In the genomic region with DNA sequence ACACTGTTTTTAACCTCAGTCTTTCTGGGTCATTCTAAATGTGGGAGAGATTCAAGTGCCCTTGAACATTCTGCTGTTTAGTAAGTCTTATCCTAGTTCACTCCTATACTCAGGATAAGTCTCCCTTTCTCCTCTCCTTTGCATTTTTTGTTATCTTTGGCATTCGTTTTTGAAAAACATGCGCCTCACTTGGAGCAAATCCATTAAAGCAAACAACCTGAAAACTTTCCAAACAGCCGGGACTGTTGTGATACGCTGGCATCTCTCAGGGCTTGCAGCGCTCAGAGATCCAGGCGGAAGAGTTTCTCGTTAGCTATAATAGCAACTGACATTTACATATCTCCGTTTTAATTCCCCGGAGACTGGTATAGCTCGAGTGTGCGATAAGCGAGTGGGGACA, we compare ENCODE assay signal across 13 cellular contexts.
DNase-seq lines count a peak whose midpoint lies in the region; FAIRE-seq and TF ChIP-seq lines count a peak whose summit lies in the region.
"Had no signal": no experiment of that assay in that cellular context is flagged by ENCODE, and none has a peak within 500 bp of the region (broad histone marks: within the 10 kb centered on the region; RNA-seq: fewer than 3 reads in every experiment).

No MANE protein-coding gene starts in this region.

- H3K27me3 ChIP-seq in OCI-LY3 (ENCODE audit: low read depth, low read length) (no peaks in the 10 kb centered on the region; the same call in 1 of the 2 replicates), fibroblast of lung (ENCODE audit: control insufficient read depth, insufficient read depth, low read length) (no peaks in the 10 kb centered on the region)

- H3K27ac ChIP-seq in OCI-LY3 (ENCODE audit: low read length) = no peak overlapping the region
- no peak overlapping the region for H3K27ac ChIP-seq in fibroblast of lung (ENCODE audit: insufficient read depth, low read length)
- H3K27ac ChIP-seq: RWPE1 had no signal

- peak overlapping the region; percentile 64 for H3K27ac Mint-ChIP-seq in nephron progenitor cell
- H3K27ac Mint-ChIP-seq: activated CD4-positive, alpha-beta memory T cell treated with anti-CD3 and anti-CD28 coated beads for 36 hours had no signal

- H3K9ac ChIP-seq in OCI-LY3 (ENCODE audit: low read length) = peak overlapping the region; percentile 28; the same call in 1 of the 2 replicates
- H3K9ac ChIP-seq in fibroblast of lung (ENCODE audit: insufficient read depth, low read length) = no peak overlapping the region

- H3K4me3 ChIP-seq in OCI-LY3 (ENCODE audit: low read length) (peak overlapping the region; percentile 69), fibroblast of lung (replicated peaks in 1 of 4; ENCODE audit: control extremely low read depth in 1 of 4, insufficient read depth in 1 of 4, low read depth in 3 of 4, low read length in 4 of 4) (peak overlapping the region; percentile 10 to 47 (median 20))

- TF ChIP-seq CTCF in OCI-LY3 (IDR thresholded peaks at IDR 0.05; ENCODE audit: low read depth, low read length) = no peak
- no peak for TF ChIP-seq CTCF in fibroblast of lung (conservative IDR thresholded peaks at IDR 0.05 in 1 of 2, IDR thresholded peaks at IDR 0.05 in 1 of 2; ENCODE audit: low read depth in 1 of 2, low read length in 2 of 2)
- TF ChIP-seq CTCF in nephron progenitor cell (IDR thresholded peaks at IDR 0.05) = no peak

- H4K20me1 ChIP-seq in OCI-LY3 (ENCODE audit: insufficient read depth, low read length) (no peaks in the 10 kb centered on the region), fibroblast of lung (ENCODE audit: control insufficient read depth, extremely low read depth, insufficient read depth, low read length) (no peaks in the 10 kb centered on the region)

- peaks cover 4% of the 10 kb centered on the region for H3K36me3 Mint-ChIP-seq in nephron progenitor cell (ENCODE audit: low read depth)
- H3K36me3 Mint-ChIP-seq: activated CD4-positive, alpha-beta memory T cell treated with anti-CD3 and anti-CD28 coated beads for 36 hours had no signal

- H3K4me1 Mint-ChIP-seq in nephron progenitor cell = peaks cover 54% of the 10 kb centered on the region

- H3K9me3 Mint-ChIP-seq in nephron progenitor cell = peaks cover 10% of the 10 kb centered on the region
- H3K9me3 Mint-ChIP-seq: activated CD4-positive, alpha-beta memory T cell treated with anti-CD3 and anti-CD28 coated beads for 36 hours had no signal

- FAIRE-seq in RCC 7860 (lab: Jason Lieb, UNC) (no peak), HTR-8/SVneo (lab: Jason Lieb, UNC) (no peak)
- FAIRE-seq: GM18507, islet of Langerhans had no signal

- H3K79me2 ChIP-seq in OCI-LY3 (ENCODE audit: low read length) = no peaks in the 10 kb centered on the region
- no peaks in the 10 kb centered on the region for H3K79me2 ChIP-seq in fibroblast of lung (ENCODE audit: control insufficient read depth, insufficient read depth, low read length)

- peaks cover 3% of the 10 kb centered on the region for H3K27me3 Mint-ChIP-seq in nephron progenitor cell (ENCODE audit: low read depth, poor library complexity)

- DNase-seq in AG08396 (ENCODE audit: low spot score) (peak; percentile 10), fibroblast of lung (ENCODE audit: low read depth in 2 of 2) (peak; percentile 57 to 72), nephron progenitor cell (no peak), RCC 7860 (ENCODE audit: low spot score) (no peak), HTR-8/SVneo (ENCODE audit: insufficient read length, low spot score) (no peak), head of caudate nucleus (no peak)
- DNase-seq in activated CD4-positive, alpha-beta T cell treated with anti-CD3 and anti-CD28 coated beads, Interleukin-2, amount 50 U/mL, for 48 hours = no peak
- DNase-seq: activated CD4-positive, alpha-beta memory T cell treated with anti-CD3 and anti-CD28 coated beads for 36 hours; stimulated activated CD4-positive, alpha-beta T cell treated with anti-CD3 and anti-CD28 coated beads, Interleukin-2, amount 100 ng/mL, for 24 hours had no signal

- H3K9me3 ChIP-seq in OCI-LY3 (ENCODE audit: insufficient read depth, low read length) = no peaks in the 10 kb centered on the region
- H3K9me3 ChIP-seq in fibroblast of lung (ENCODE audit: control insufficient read depth, insufficient read depth, low read depth, low read length) = no peaks in the 10 kb centered on the region

- no peak overlapping the region for H3K4me3 Mint-ChIP-seq in nephron progenitor cell
- H3K4me3 Mint-ChIP-seq: activated CD4-positive, alpha-beta memory T cell treated with anti-CD3 and anti-CD28 coated beads for 36 hours had no signal

- H2AFZ ChIP-seq in OCI-LY3 (ENCODE audit: low read depth, low read length) (peak overlapping the region; percentile 85), fibroblast of lung (ENCODE audit: low read length) (peak overlapping the region; percentile 47)

- intact Hi-C loops in head of caudate nucleus (cut with DNase I) = no loop called here

- no peaks in the 10 kb centered on the region for H3K36me3 ChIP-seq in OCI-LY3 (replicated peaks; ENCODE audit: low read depth, low read length)
- no peaks in the 10 kb centered on the region for H3K36me3 ChIP-seq in fibroblast of lung (ENCODE audit: control insufficient read depth, insufficient read depth, low read length)

- H3K4me1 ChIP-seq in OCI-LY3 (ENCODE audit: low read length) (peaks cover 5% of the 10 kb centered on the region; the same call in 1 of the 2 replicates), fibroblast of lung (ENCODE audit: control insufficient read depth, extremely low read depth, insufficient read depth, low read length) (no peaks in the 10 kb centered on the region)

- H3K4me2 ChIP-seq in OCI-LY3 (ENCODE audit: low read length) = peak overlapping the region; percentile 68
- H3K4me2 ChIP-seq in fibroblast of lung (ENCODE audit: extremely low read depth, insufficient read depth, low read length) = peak overlapping the region; percentile 79

Comparison
In these comparisons a context has a peak if more than half of its experiments do, and no peak if none do; other contexts are left out.
1. DNase-seq: peak in AG08396 (single experiment) and fibroblast of lung (2 of 2); none in nephron progenitor cell (single experiment), RCC 7860 (single experiment), HTR-8/SVneo (single experiment), activated CD4-positive, alpha-beta T cell treated with anti-CD3 and anti-CD28 coated beads, Interleukin-2, amount 50 U/mL, for 48 hours (0 of 2) and head of caudate nucleus (0 of 42).